Comparison of ENCODE assay signal across 9 cellular contexts in genomic region chrX:18873189-18873791, GRCh38.
A peak's percentile ranks its signal among the peaks of the same experiment; 100 is the strongest.
DNase-seq lines count a peak whose midpoint lies in the region; ATAC-seq and TF ChIP-seq lines count a peak whose summit lies in the region.
"Had no signal": no experiment of that assay in that cellular context is flagged by ENCODE, and none has a peak within 500 bp of the region (broad histone marks: within the 10 kb centered on the region; RNA-seq: fewer than 3 reads in every experiment).

No MANE protein-coding gene starts in this region.

- TF ChIP-seq CTCF in PC-9 (conservative IDR thresholded peaks at IDR 0.05): no peak
- no peak for TF ChIP-seq CTCF in retinal pigment epithelial cell (conservative IDR thresholded peaks at IDR 0.05; ENCODE audit: low read depth, low read length)
- no peak for TF ChIP-seq CTCF in GM10266 (IDR thresholded peaks at IDR 0.05; ENCODE audit: control insufficient read depth, insufficient read depth, low read depth, missing control alignments)

- no peak overlapping the region for H2AFZ ChIP-seq in PC-9

- H3K27ac ChIP-seq in PC-9: no peak overlapping the region

- ATAC-seq in esophagus mucosa (peak; percentile 77), GM21786 (IDR thresholded peaks at IDR 0.05; ENCODE audit: unreplicated experiment) (no peak)

- CTCF ChIA-PET in PC-9 (lab: Charles Lee): no interaction called here

- H3K9me2 ChIP-seq in PC-9 (ENCODE audit: insufficient read depth): no peaks in the 10 kb centered on the region

- DNase-seq in GM03348 (ENCODE audit: low spot score): peak; percentile 68
- DNase-seq in PC-9: peak in 1 of 2 experiments; percentile 38
- peak; percentile 20 for DNase-seq in retinal pigment epithelial cell (ENCODE audit: low read depth)
- no peak for DNase-seq in NCI-H146 (lab: John Stamatoyannopoulos, UW)
- DNase-seq in GM10266 (ENCODE audit: extremely low spot score): no peak
- DNase-seq in HuH-7 (ENCODE audit: low spot score): no peak
- DNase-seq: activated B cell treated with CpG ODN at 0.5 μM for 24 hours had no signal

- no peaks in the 10 kb centered on the region for H3K27me3 ChIP-seq in PC-9 (ENCODE audit: insufficient read depth, low read depth)

- peak overlapping the region; percentile 61 for H3K4me2 ChIP-seq in PC-9

- H3K9me3 ChIP-seq in PC-9 (ENCODE audit: insufficient read depth, low read depth): no peaks in the 10 kb centered on the region

- intact Hi-C loops in PC-9 (cut with micrococcal nuclease; ENCODE audit: unreplicated experiment): no loop called here

- POLR2A ChIA-PET in PC-9 (lab: Charles Lee; ENCODE audit: unreplicated experiment): no interaction called here

- no peaks in the 10 kb centered on the region; the same call in 1 of the 2 replicates for H3F3A ChIP-seq in PC-9 (ENCODE audit: insufficient read depth, low read depth)

- H4K20me1 ChIP-seq in PC-9 (ENCODE audit: insufficient read depth): no peaks in the 10 kb centered on the region

- H3K79me2 ChIP-seq in PC-9 (ENCODE audit: low read depth): no peaks in the 10 kb centered on the region

- H3K4me1 ChIP-seq in PC-9 (replicated peaks; ENCODE audit: insufficient read depth): no peaks in the 10 kb centered on the region; the same call in 1 of the 2 replicates

- H3K4me3 ChIP-seq in PC-9 (no peak overlapping the region), retinal pigment epithelial cell (ENCODE audit: low read length) (no peak overlapping the region)

- no TSS peak for BruUV-seq in PC-9 (replicated peaks; lab: Mats Ljungman, UMichigan)

- H3K36me3 ChIP-seq in PC-9 (ENCODE audit: low read depth): no peaks in the 10 kb centered on the region

Comparison
In these comparisons a context has a peak if more than half of its experiments do, and no peak if none do; other contexts are left out.
1. DNase-seq: peak in GM03348 (single experiment) and retinal pigment epithelial cell (single experiment); none in NCI-H146 (single experiment), GM10266 (single experiment) and HuH-7 (single experiment).